Comparison of ENCODE assay signal across 24 cellular contexts in the genomic region with DNA sequence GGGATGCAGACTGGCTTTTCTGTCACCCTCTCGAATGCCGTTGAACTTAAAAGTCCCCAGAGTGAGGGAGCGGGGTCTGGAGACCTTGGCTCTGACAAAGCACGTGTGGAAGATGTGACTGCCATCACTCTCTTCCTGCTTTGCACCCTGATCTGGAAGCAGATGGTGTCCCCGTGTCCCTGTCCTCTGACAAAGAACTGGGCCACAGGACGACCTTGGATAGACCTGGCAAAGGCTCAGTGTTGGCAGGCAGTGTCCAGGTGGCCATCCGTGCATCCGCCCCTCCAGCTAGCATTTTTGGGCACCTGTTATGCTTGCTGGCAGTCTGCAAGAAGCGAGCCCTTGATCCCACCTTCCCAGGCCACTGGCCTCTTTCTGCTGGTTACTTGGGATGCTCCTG. TPM values are rescaled to one million over a fixed set of nuclear protein-coding genes. Genes with fewer than 3 reads are reported as not detected.
DNase-seq lines count a peak whose midpoint lies in the region; ATAC-seq, FAIRE-seq and TF ChIP-seq lines count a peak whose summit lies in the region.
"Had no signal": no experiment of that assay in that cellular context is flagged by ENCODE, and none has a peak within 500 bp of the region (broad histone marks: within the 10 kb centered on the region; RNA-seq: fewer than 3 reads in every experiment).

No MANE protein-coding gene starts in this region.

- FAIRE-seq in frontal cortex (lab: Jason Lieb, UNC), result no peak

- ATAC-seq in lower lobe of right lung (no peak), GM19023 (IDR thresholded peaks at IDR 0.05; ENCODE audit: unreplicated experiment) (no peak)
- ATAC-seq: CD8-positive, alpha-beta T cell; SK-N-SH treated with all-trans-retinoic acid at 6 μM for 48 hours had no signal

- H3K36me3 ChIP-seq in breast epithelium (no peaks in the 10 kb centered on the region), mammary epithelial cell (ENCODE audit: insufficient read depth, low read length) (no peaks in the 10 kb centered on the region), lower lobe of right lung (no peaks in the 10 kb centered on the region), transverse colon (no peaks in the 10 kb centered on the region)
- H3K36me3 ChIP-seq: cardiac muscle cell had no signal

- H3K27me3 ChIP-seq in breast epithelium, result no peaks in the 10 kb centered on the region
- H3K27me3 ChIP-seq in mammary epithelial cell (ENCODE audit: insufficient read depth, low read length), result no peaks in the 10 kb centered on the region
- no peaks in the 10 kb centered on the region for H3K27me3 ChIP-seq in lower lobe of right lung (ENCODE audit: low read depth)
- H3K27me3 ChIP-seq in transverse colon, result no peaks in the 10 kb centered on the region
- H3K27me3 ChIP-seq: cardiac muscle cell, hepatocyte, testis had no signal

- CTCF ChIA-PET in mammary epithelial cell (lab: Charles Lee; ENCODE audit: low non-redundant PET), result no interaction called here

- no peak overlapping the region for H2AFZ ChIP-seq in mammary epithelial cell (ENCODE audit: low read depth, low read length)
- H2AFZ ChIP-seq: hepatocyte had no signal

- H3K4me3 ChIP-seq in breast epithelium, result no peak overlapping the region
- H3K4me3 ChIP-seq in mammary epithelial cell (replicated peaks in 1 of 3; ENCODE audit: insufficient read depth in 1 of 3, low read depth in 2 of 3, low read length in 3 of 3), result no peak overlapping the region
- H3K4me3 ChIP-seq in lower lobe of right lung, result no peak overlapping the region
- H3K4me3 ChIP-seq in transverse colon, result no peak overlapping the region
- H3K4me3 ChIP-seq: cardiac muscle cell, hepatocyte, testis had no signal

- no peaks in the 10 kb centered on the region for H3K79me2 ChIP-seq in mammary epithelial cell (ENCODE audit: insufficient read depth, low read length)

- dilution Hi-C loops in mammary epithelial cell (cut with HindIII; ENCODE audit: low sequenced_read_pairs), result loop anchor here (5.0 kb wide), 1 partner anchor 35 kb away; no protein-coding TSS in a partner anchor

- H3K4me1 ChIP-seq in breast epithelium (peaks cover 11 to 31% of the 10 kb centered on the region in 2 donors), mammary epithelial cell (ENCODE audit: insufficient read depth, low read length) (peaks cover 11% of the 10 kb centered on the region), lower lobe of right lung (peaks cover 54% of the 10 kb centered on the region), transverse colon (peaks cover 40 to 77% (median 68%) of the 10 kb centered on the region in 4 donors)

- 62% methylated on average over 9 of the region's 9 CpGs for WGBS in mammary epithelial cell (ENCODE audit: low coverage, missing lambda C conversion rate)
- WGBS in transverse colon (ENCODE audit: low coverage in 1 of 2), 2 donors, result 84% methylated on average over 9 of the region's 9 CpGs; no CpG with 5 or more reads in 1 of the 2 donors

- no peak for TF ChIP-seq EP300 in transverse colon (IDR thresholded peaks at IDR 0.05; ENCODE audit: low read depth)

- no peak overlapping the region for H3K9ac ChIP-seq in mammary epithelial cell (ENCODE audit: insufficient read depth, low read length)

- TF ChIP-seq CTCF in breast epithelium (IDR thresholded peaks at IDR 0.05) (no peak), mammary epithelial cell (conservative IDR thresholded peaks at IDR 0.05 in 1 of 2, IDR thresholded peaks at IDR 0.05 in 1 of 2; ENCODE audit: extremely low read depth in 1 of 2, insufficient read depth in 1 of 2, low read depth in 1 of 2, low read length in 2 of 2) (no peak), lower lobe of right lung (IDR thresholded peaks at IDR 0.05) (no peak), transverse colon (IDR thresholded peaks at IDR 0.05) (no peak)

- H3K27ac ChIP-seq in breast epithelium (peak overlapping the region; percentile 95 to 97), mammary epithelial cell (ENCODE audit: insufficient read depth, low read depth, low read length) (no peak overlapping the region), cingulate gyrus (ENCODE audit: low read depth, low read length) (peak overlapping the region; percentile 3), lower lobe of right lung (peak overlapping the region; percentile 38), transverse colon (peak overlapping the region; percentile 33 to 93 (median 84))
- H3K27ac ChIP-seq: 22Rv1, cardiac muscle cell, hepatocyte, RWPE1 had no signal

- H4K20me1 ChIP-seq in mammary epithelial cell (ENCODE audit: insufficient read depth, low read length), result no peaks in the 10 kb centered on the region

- no peak for TF ChIP-seq POLR2A in breast epithelium (IDR thresholded peaks at IDR 0.05)
- TF ChIP-seq POLR2A in transverse colon (IDR thresholded peaks at IDR 0.05), result no peak

- H3K9me3 ChIP-seq in breast epithelium (no peaks in the 10 kb centered on the region), mammary epithelial cell (replicated peaks; ENCODE audit: insufficient read depth, low read length) (no peaks in the 10 kb centered on the region), lower lobe of right lung (no peaks in the 10 kb centered on the region), transverse colon (no peaks in the 10 kb centered on the region)
- H3K9me3 ChIP-seq: testis had no signal

- BruUV-seq in mammary epithelial cell (replicated peaks; lab: Mats Ljungman, UMichigan), result no TSS peak

- no peak for DNase-seq in breast epithelium (ENCODE audit: low spot score in 2 of 2)
- no peak for DNase-seq in mammary epithelial cell
- no peak for DNase-seq in lower lobe of right lung
- DNase-seq in transverse colon, result no peak
- no peak for DNase-seq in dedifferentiated amniotic fluid mesenchymal stem cell (ENCODE audit: extremely low spot score)
- DNase-seq in frontal cortex (ENCODE audit: low spot score in 2 of 2), result no peak
- DNase-seq: activated CD4-positive, alpha-beta T cell treated with anti-CD3 and anti-CD28 coated beads, Interleukin-2, amount 10 ng/mL, durations not matched to agents 24 days and 14 days; activated naive CD4-positive, alpha-beta T cell treated with Interleukin-2 at 50 U/mL for 16 hours; activated T-cell treated with anti-CD3 and anti-CD28 coated beads, Interleukin-2, amount 50 U/mL, for 48 hours; CD8-positive, alpha-beta T cell; HFFc6; NCI-H1092 treated with DMSO at 0.1 percent for 48 hours; NCI-H2029 treated with DMSO at 0.1 percent for 48 hours; NCI-H345; NCI-H774; T-helper 2 cell had no signal

- in situ Hi-C loops in mammary epithelial cell (cut with MboI; ENCODE audit: low sequenced_read_pairs in 2 of 2) (no loop called here), transverse colon (cut with MboI; ENCODE audit: low pct_ligation_motif_present in 1 of 4, low pct_unique_long_range_greater_than_20kb in 1 of 4, low sequenced_read_pairs in 3 of 4) (no loop called here)

- H3K4me2 ChIP-seq in mammary epithelial cell (ENCODE audit: insufficient read depth, low read depth, low read length), result no peak overlapping the region
- H3K4me2 ChIP-seq: hepatocyte had no signal

- intact Hi-C loops in breast epithelium (cut with DNase I; ENCODE audit: low total_unique reads) (loop anchor here (1.0 kb wide), 1 partner anchor 28 kb away; no protein-coding TSS in a partner anchor), mammary epithelial cell (cut with micrococcal nuclease) (no loop called here), lower lobe of right lung (cut with DNase I) (no loop called here), transverse colon (cut with DNase I; ENCODE audit: low total_unique reads) (no loop called here)

RNA-seq across cellular contexts. Expression of gene ARHGEF10L, which starts 27.4 kb away (rescaled TPM):
- total RNA-seq in breast epithelium (10 to 100 TPM; 36.7 to 51.4 (median 49.8) TPM), mammary epithelial cell (1 to 10 TPM; 3.4 to 5.3 TPM), lower lobe of right lung (57.9 TPM), transverse colon (100 to 1,000 TPM; 115 to 326 (median 199) TPM), frontal cortex (25.7 TPM)
- polyA plus RNA-seq in mammary epithelial cell, result 1.0 TPM
- polyA minus RNA-seq in mammary epithelial cell, result 0.41 TPM
- total RNA-seq: activated CD4-positive, alpha-beta T cell treated with anti-CD3 and anti-CD28 coated beads, Interleukin-2, amount 10 ng/mL, durations not matched to agents 24 days and 14 days; CD8-positive, alpha-beta T cell had no signal
